In genomic region chr6:135703621-135704020, GRCh38 we compare ENCODE assay signal across 9 cellular contexts.
DNase-seq lines count a peak whose midpoint lies in the region; ATAC-seq, FAIRE-seq and TF ChIP-seq lines count a peak whose summit lies in the region.
"Had no signal": no experiment of that assay in that cellular context is flagged by ENCODE, and none has a peak within 500 bp of the region (broad histone marks: within the 10 kb centered on the region; RNA-seq: fewer than 3 reads in every experiment).

No MANE protein-coding gene starts in this region.

- H3K9ac ChIP-seq in kidney (ENCODE audit: low read length in 2 of 2) = no peak overlapping the region
- H3K9ac ChIP-seq: parathyroid adenoma had no signal

- no peak overlapping the region for H3K27ac ChIP-seq in kidney (ENCODE audit: low read depth in 2 of 2, low read length in 2 of 2)
- no peak overlapping the region for H3K27ac ChIP-seq in ovary
- H3K27ac ChIP-seq: parathyroid adenoma, suprapubic skin had no signal

- TF ChIP-seq POLR2A in ovary (IDR thresholded peaks at IDR 0.05) = no peak

- H3K27me3 ChIP-seq in ovary = no peaks in the 10 kb centered on the region
- H3K27me3 ChIP-seq: suprapubic skin had no signal

- no peaks in the 10 kb centered on the region for H3K4me1 ChIP-seq in kidney (ENCODE audit: control insufficient read depth in 1 of 2, insufficient read depth in 1 of 2, low read depth in 1 of 2, low read length in 2 of 2)
- no peaks in the 10 kb centered on the region for H3K4me1 ChIP-seq in ovary (ENCODE audit: insufficient read depth)
- H3K4me1 ChIP-seq: parathyroid adenoma, suprapubic skin had no signal

- intact Hi-C loops in kidney (cut with DNase I) (no loop called here), ovary (cut with DNase I) (no loop called here)

- 94 to 97% (median 97%) methylated on average over 3 of the region's 3 CpGs for WGBS in ovary, 3 donors

- H3K9me3 ChIP-seq in kidney (ENCODE audit: control insufficient read depth in 1 of 2, low read length in 2 of 2) = no peaks in the 10 kb centered on the region
- no peaks in the 10 kb centered on the region for H3K9me3 ChIP-seq in ovary
- H3K9me3 ChIP-seq: suprapubic skin had no signal

- no peak for TF ChIP-seq EP300 in ovary (IDR thresholded peaks at IDR 0.05)

- H3K4me3 ChIP-seq in fibroblast of mammary gland (ENCODE audit: control insufficient read depth, low read depth, low read length) = no peak overlapping the region
- no peak overlapping the region for H3K4me3 ChIP-seq in kidney (ENCODE audit: low read length in 2 of 2)
- no peak overlapping the region for H3K4me3 ChIP-seq in ovary
- H3K4me3 ChIP-seq: suprapubic skin had no signal

- peak; percentile 21 for DNase-seq in fibroblast of mammary gland (ENCODE audit: low read depth)
- DNase-seq in kidney = no peak
- DNase-seq in ovary = no peak
- DNase-seq in iPS-NIHi7 (ENCODE audit: extremely low spot score) = no peak

- TF ChIP-seq CTCF in fibroblast of mammary gland (conservative IDR thresholded peaks at IDR 0.05; ENCODE audit: control insufficient read depth, insufficient read depth, low read depth, low read length) (no peak), kidney (IDR thresholded peaks at IDR 0.05; ENCODE audit: borderline replicate concordance, extremely low read depth, insufficient read depth) (no peak), ovary (IDR thresholded peaks at IDR 0.05) (no peak)

- no peak for FAIRE-seq in kidney (lab: Jason Lieb, UNC)

- H3K36me3 ChIP-seq in kidney (ENCODE audit: control insufficient read depth in 1 of 2, insufficient read depth in 2 of 2, low read length in 2 of 2) = no peaks in the 10 kb centered on the region
- no peaks in the 10 kb centered on the region for H3K36me3 ChIP-seq in ovary
- H3K36me3 ChIP-seq: suprapubic skin had no signal

- ATAC-seq in GM18909 (IDR thresholded peaks at IDR 0.05; ENCODE audit: poor library complexity, unreplicated experiment) (peak; percentile 94), GM21717 (IDR thresholded peaks at IDR 0.05; ENCODE audit: unreplicated experiment) (peak; percentile 98), HG03469 (IDR thresholded peaks at IDR 0.05; ENCODE audit: unreplicated experiment) (peak; percentile 62)
